ENCODE assay signal across 2 cellular contexts in the genomic region with DNA sequence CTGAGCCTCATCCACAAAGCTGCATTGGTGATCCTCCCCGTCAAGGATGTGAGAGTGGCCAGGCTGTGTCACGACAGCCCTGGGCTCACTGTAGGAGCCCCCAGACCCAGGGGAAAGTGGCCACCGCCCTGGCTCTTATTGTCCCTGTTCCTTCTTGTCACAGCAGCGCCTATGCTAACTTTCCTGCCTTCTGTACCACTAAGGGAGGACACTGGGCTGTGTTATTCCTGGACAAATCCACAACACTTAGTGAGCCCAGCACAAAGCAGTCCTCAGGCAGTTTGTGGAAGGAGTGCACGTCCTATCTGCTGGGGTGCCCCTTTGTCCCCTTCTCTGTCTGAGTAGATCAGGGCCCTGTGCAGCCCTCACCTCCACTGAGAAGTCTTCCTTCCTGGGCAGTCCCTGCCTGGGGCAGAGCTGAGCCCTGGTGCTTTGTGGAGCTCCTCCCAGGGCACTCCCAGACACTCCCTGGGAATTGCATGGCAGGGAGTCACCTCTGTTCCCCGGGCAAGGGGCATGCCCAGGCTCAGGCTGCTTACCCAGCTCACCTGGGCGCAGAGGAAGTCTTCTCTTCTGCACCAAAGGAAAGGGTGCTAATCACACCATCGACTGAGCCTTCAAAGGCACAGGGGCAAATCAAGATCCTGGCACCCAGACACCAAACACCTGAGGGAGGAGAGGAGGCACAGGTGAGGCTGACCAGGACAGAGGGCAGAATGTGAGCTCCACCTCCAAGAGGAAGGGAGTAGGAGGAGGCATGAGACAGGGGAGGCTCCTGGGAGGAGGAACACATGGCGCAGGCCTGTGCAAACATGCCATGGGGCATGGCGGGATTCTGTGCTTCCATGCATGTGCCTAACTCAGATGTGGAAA.
TF ChIP-seq lines count a peak whose summit lies in the region.

No MANE protein-coding gene starts in this region.

TF ChIP-seq in A549, 52 proteins besides CTCF, POLR2A, EP300 and RAD21:
- TF ChIP-seq HDAC2 (IDR thresholded peaks at IDR 0.05) (no peak), NPAS2 (CRISPR knock-in tag; IDR thresholded peaks at IDR 0.05; ENCODE audit: borderline replicate concordance) (no peak), CBX8 (IDR thresholded peaks at IDR 0.05) (no peak), KDM5A (IDR thresholded peaks at IDR 0.05) (no peak), ESRRA (IDR thresholded peaks at IDR 0.05; ENCODE audit: borderline replicate concordance, low read length) (no peak), ZFP36 (IDR thresholded peaks at IDR 0.05; ENCODE audit: borderline replicate concordance, partially characterized antibody) (no peak), ZNF302 (CRISPR knock-in tag; IDR thresholded peaks at IDR 0.05) (no peak), CEBPB (IDR thresholded peaks at IDR 0.05) (no peak), MAFK (IDR thresholded peaks at IDR 0.05; ENCODE audit: partially characterized antibody) (no peak), SMC3 (IDR thresholded peaks at IDR 0.05) (no peak)
- TF ChIP-seq, protein P1, sequence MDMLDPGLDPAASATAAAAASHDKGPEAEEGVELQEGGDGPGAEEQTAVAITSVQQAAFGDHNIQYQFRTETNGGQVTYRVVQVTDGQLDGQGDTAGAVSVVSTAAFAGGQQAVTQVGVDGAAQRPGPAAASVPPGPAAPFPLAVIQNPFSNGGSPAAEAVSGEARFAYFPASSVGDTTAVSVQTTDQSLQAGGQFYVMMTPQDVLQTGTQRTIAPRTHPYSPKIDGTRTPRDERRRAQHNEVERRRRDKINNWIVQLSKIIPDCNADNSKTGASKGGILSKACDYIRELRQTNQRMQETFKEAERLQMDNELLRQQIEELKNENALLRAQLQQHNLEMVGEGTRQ (IDR thresholded peaks at IDR 0.05), result no peak

TF ChIP-seq in HCT116, 20 proteins besides CTCF, POLR2A, EP300 and RAD21:
- TF ChIP-seq EGR1 (IDR thresholded peaks at IDR 0.05; ENCODE audit: low read depth) (no peak), ATF3 (IDR thresholded peaks at IDR 0.05) (no peak), JUND (IDR thresholded peaks at IDR 0.05) (no peak), SIN3A (IDR thresholded peaks at IDR 0.05; ENCODE audit: low read depth) (no peak), YY1 (IDR thresholded peaks at IDR 0.05; ENCODE audit: extremely low read depth, insufficient replicate concordance, low read depth, low read length) (no peak), TCF7L2 (IDR thresholded peaks at IDR 0.05; ENCODE audit: borderline replicate concordance, extremely low read depth, insufficient read depth, insufficient read length) (no peak), POLR2AphosphoS5 (IDR thresholded peaks at IDR 0.05; ENCODE audit: low read depth, low read length) (no peak), ZNF274 (IDR thresholded peaks at IDR 0.05; ENCODE audit: low read depth, low read length) (no peak)
- TF ChIP-seq, protein P2, sequence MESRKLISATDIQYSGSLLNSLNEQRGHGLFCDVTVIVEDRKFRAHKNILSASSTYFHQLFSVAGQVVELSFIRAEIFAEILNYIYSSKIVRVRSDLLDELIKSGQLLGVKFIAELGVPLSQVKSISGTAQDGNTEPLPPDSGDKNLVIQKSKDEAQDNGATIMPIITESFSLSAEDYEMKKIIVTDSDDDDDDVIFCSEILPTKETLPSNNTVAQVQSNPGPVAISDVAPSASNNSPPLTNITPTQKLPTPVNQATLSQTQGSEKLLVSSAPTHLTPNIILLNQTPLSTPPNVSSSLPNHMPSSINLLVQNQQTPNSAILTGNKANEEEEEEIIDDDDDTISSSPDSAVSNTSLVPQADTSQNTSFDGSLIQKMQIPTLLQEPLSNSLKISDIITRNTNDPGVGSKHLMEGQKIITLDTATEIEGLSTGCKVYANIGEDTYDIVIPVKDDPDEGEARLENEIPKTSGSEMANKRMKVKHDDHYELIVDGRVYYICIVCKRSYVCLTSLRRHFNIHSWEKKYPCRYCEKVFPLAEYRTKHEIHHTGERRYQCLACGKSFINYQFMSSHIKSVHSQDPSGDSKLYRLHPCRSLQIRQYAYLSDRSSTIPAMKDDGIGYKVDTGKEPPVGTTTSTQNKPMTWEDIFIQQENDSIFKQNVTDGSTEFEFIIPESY (IDR thresholded peaks at IDR 0.05; ENCODE audit: extremely low read depth, insufficient replicate concordance, low read length), result no peak
- TF ChIP-seq, protein P3, sequence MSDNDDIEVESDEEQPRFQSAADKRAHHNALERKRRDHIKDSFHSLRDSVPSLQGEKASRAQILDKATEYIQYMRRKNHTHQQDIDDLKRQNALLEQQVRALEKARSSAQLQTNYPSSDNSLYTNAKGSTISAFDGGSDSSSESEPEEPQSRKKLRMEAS (IDR thresholded peaks at IDR 0.05), result no peak
